ENCODE assay signal across 19 cellular contexts in genomic region chr4:124806403-124806802, GRCh38.
DNase-seq lines count a peak whose midpoint lies in the region; ATAC-seq and TF ChIP-seq lines count a peak whose summit lies in the region.
"Had no signal": no experiment of that assay in that cellular context is flagged by ENCODE, and none has a peak within 500 bp of the region (broad histone marks: within the 10 kb centered on the region; RNA-seq: fewer than 3 reads in every experiment).

No MANE protein-coding gene starts in this region.

- DNase-seq in DMS 273 (lab: John Stamatoyannopoulos, UW; ENCODE audit: unreplicated experiment) (peak; percentile 70), foreskin fibroblast (peak; percentile 44 to 75), G401 (ENCODE audit: low spot score) (no peak), NCI-H774 (lab: John Stamatoyannopoulos, UW) (no peak), adrenal gland (no peak)
- DNase-seq: activated CD4-positive, CD25-positive, alpha-beta regulatory T cell treated with anti-CD3 and anti-CD28 coated beads, Interleukin-2, amount 50 U/mL, for 72 hours; endodermal cell; HCEC 1CT; immature natural killer cell; NCI-H1092; NK-92 treated with Interleukin-12 subunit alpha and Interleukin-12 subunit beta, amount 100 ng/mL, for 24 hours had no signal

- intact Hi-C loops in adrenal gland (cut with DNase I), result no loop called here

- no peak overlapping the region for H3K4me3 Mint-ChIP-seq in activated T-helper 17 cell treated with anti-CD3 and anti-CD28 coated beads, Interleukin-2, amount 50 U/mL, for 72 hours
- H3K4me3 Mint-ChIP-seq: activated naive CD8-positive, alpha-beta T cell; B cell; endodermal cell; immature natural killer cell; neural crest cell had no signal

- no peaks in the 10 kb centered on the region for H3K27me3 ChIP-seq in adrenal gland
- H3K27me3 ChIP-seq: suprapubic skin had no signal

- in situ Hi-C loops in G401 (cut with HindIII; ENCODE audit: low sequenced_read_pairs), result no loop called here

- H3K9me3 Mint-ChIP-seq in activated T-helper 17 cell treated with anti-CD3 and anti-CD28 coated beads, Interleukin-2, amount 50 U/mL, for 72 hours, result peaks cover 8% of the 10 kb centered on the region

- CTCF ChIA-PET in HEK293 (lab: Yijun Ruan, JAX), result no interaction called here

- ATAC-seq in activated T-helper 17 cell treated with anti-CD3 and anti-CD28 coated beads, Interleukin-2, amount 50 U/mL, for 72 hours (replicated peaks), result peak; percentile 39
- no peak for ATAC-seq in HG02642 (IDR thresholded peaks at IDR 0.05; ENCODE audit: poor library complexity, unreplicated experiment)
- ATAC-seq: Right ventricle myocardium inferior had no signal

- no peak for TF ChIP-seq CTCF in HEK293 (tag by site-specific recombination; IDR thresholded peaks at IDR 0.05)
- TF ChIP-seq CTCF in foreskin fibroblast (IDR thresholded peaks at IDR 0.05; ENCODE audit: low read depth, low read length), result no peak
- TF ChIP-seq CTCF in adrenal gland (IDR thresholded peaks at IDR 0.05), result no peak

- H3K4me1 ChIP-seq in HEK293 (ENCODE audit: control insufficient read depth, insufficient read depth, low read length), result no peaks in the 10 kb centered on the region
- no peaks in the 10 kb centered on the region for H3K4me1 ChIP-seq in adrenal gland (replicated peaks in 1 of 2)
- H3K4me1 ChIP-seq: suprapubic skin had no signal

- H3K4me3 ChIP-seq in HEK293 (ENCODE audit: low read depth, low read length) (no peak overlapping the region), foreskin fibroblast (ENCODE audit: low read depth in 1 of 2, low read length in 2 of 2) (no peak overlapping the region), adrenal gland (no peak overlapping the region)
- H3K4me3 ChIP-seq: suprapubic skin had no signal

- TF ChIP-seq POLR2A in adrenal gland (IDR thresholded peaks at IDR 0.05), result no peak

- POLR2A ChIA-PET in HEK293 (lab: Yijun Ruan, JAX), result no interaction called here

- H3K27ac Mint-ChIP-seq in activated T-helper 17 cell treated with anti-CD3 and anti-CD28 coated beads, Interleukin-2, amount 50 U/mL, for 72 hours, result no peak overlapping the region
- H3K27ac Mint-ChIP-seq: activated naive CD8-positive, alpha-beta T cell; B cell; endodermal cell; immature natural killer cell had no signal

- H3K27ac ChIP-seq in HEK293 (ENCODE audit: extremely low read depth, low read depth, low read length), result no peak overlapping the region
- H3K27ac ChIP-seq in adrenal gland, result no peak overlapping the region
- H3K27ac ChIP-seq: suprapubic skin had no signal

- 73 to 92% (median 88%) methylated on average over 2 of the region's 2 CpGs for WGBS in adrenal gland, 4 donors

- H3K27me3 Mint-ChIP-seq in activated T-helper 17 cell treated with anti-CD3 and anti-CD28 coated beads, Interleukin-2, amount 50 U/mL, for 72 hours, result no peaks in the 10 kb centered on the region
- H3K27me3 Mint-ChIP-seq: activated naive CD8-positive, alpha-beta T cell; B cell had no signal

- no peaks in the 10 kb centered on the region for H3K36me3 Mint-ChIP-seq in activated T-helper 17 cell treated with anti-CD3 and anti-CD28 coated beads, Interleukin-2, amount 50 U/mL, for 72 hours (ENCODE audit: low read depth)
- H3K36me3 Mint-ChIP-seq: activated naive CD8-positive, alpha-beta T cell; immature natural killer cell had no signal

- no peaks in the 10 kb centered on the region for H3K4me1 Mint-ChIP-seq in activated T-helper 17 cell treated with anti-CD3 and anti-CD28 coated beads, Interleukin-2, amount 50 U/mL, for 72 hours
- H3K4me1 Mint-ChIP-seq: B cell, endodermal cell, immature natural killer cell had no signal

- H3K9me3 ChIP-seq in HEK293 (ENCODE audit: control insufficient read depth, insufficient read depth, low read depth, low read length) (no peaks in the 10 kb centered on the region), adrenal gland (replicated peaks in 1 of 3) (no peaks in the 10 kb centered on the region)
- H3K9me3 ChIP-seq: suprapubic skin had no signal

- H3K36me3 ChIP-seq in HEK293 (ENCODE audit: control insufficient read depth in 2 of 2, insufficient read depth in 1 of 2, low read length in 2 of 2), result no peaks in the 10 kb centered on the region
- no peaks in the 10 kb centered on the region for H3K36me3 ChIP-seq in adrenal gland (replicated peaks in 1 of 2)
- H3K36me3 ChIP-seq: suprapubic skin had no signal

TF ChIP-seq in HEK293, 187 proteins besides CTCF, POLR2A, EP300 and RAD21:
- peak; percentile 29; the same call in 1 of the 2 replicates for TF ChIP-seq SP7 (tag by site-specific recombination; IDR thresholded peaks at IDR 0.05)
- TF ChIP-seq PRDM2 (tag by site-specific recombination; IDR thresholded peaks at IDR 0.05; ENCODE audit: borderline replicate concordance), result no peak
- TF ChIP-seq ZNF449 (tag by site-specific recombination; IDR thresholded peaks at IDR 0.05), result peak; percentile 60; the same call in 1 of the 2 replicates

Comparison
In these comparisons a context has a peak if more than half of its experiments do, and no peak if none do; other contexts are left out.
1. DNase-seq: peak in DMS 273 (single experiment) and foreskin fibroblast (2 of 2); none in G401 (single experiment), NCI-H774 (single experiment) and adrenal gland (0 of 7).